In the genomic region with DNA sequence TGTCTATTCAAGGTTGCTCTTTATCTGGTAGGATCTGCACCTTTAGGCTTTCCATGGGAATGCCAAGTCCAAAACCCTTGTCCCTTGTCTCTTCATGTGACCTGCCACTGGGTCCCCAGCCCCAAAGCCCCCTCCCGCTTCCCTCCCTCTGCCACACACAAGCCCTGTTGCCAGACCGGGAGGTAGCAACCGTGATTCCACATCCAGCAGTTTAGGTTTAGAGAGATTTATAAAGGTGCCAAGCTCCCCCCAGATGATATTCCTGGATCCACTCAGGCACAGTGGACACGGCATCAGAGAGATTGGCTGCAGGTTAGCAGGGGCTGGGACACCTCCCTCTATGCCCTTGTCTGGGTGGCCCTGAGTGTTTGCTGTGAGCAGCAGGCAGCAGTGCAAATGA, we compare ENCODE assay signal across 3 cellular contexts.
TF ChIP-seq lines count a peak whose summit lies in the region.

No MANE protein-coding gene starts in this region.

TF ChIP-seq in SK-N-SH, 30 proteins besides CTCF, POLR2A, EP300 and RAD21 (continues in another document):
- TF ChIP-seq TCF12 (IDR thresholded peaks at IDR 0.05) = no peak
- TF ChIP-seq RXRA (IDR thresholded peaks at IDR 0.05; ENCODE audit: borderline replicate concordance, low read depth) = no peak
- TF ChIP-seq MEF2A (IDR thresholded peaks at IDR 0.05; ENCODE audit: borderline replicate concordance, low read depth) = no peak
- TF ChIP-seq EZH2phosphoT487 (IDR thresholded peaks at IDR 0.05; ENCODE audit: borderline replicate concordance, low read depth) = no peak
- no peak for TF ChIP-seq SIN3A (IDR thresholded peaks at IDR 0.05; ENCODE audit: borderline replicate concordance, low read depth, low read length)
- no peak for TF ChIP-seq SMC3 (IDR thresholded peaks at IDR 0.05; ENCODE audit: low read depth, low read length)
- TF ChIP-seq, protein P1, sequence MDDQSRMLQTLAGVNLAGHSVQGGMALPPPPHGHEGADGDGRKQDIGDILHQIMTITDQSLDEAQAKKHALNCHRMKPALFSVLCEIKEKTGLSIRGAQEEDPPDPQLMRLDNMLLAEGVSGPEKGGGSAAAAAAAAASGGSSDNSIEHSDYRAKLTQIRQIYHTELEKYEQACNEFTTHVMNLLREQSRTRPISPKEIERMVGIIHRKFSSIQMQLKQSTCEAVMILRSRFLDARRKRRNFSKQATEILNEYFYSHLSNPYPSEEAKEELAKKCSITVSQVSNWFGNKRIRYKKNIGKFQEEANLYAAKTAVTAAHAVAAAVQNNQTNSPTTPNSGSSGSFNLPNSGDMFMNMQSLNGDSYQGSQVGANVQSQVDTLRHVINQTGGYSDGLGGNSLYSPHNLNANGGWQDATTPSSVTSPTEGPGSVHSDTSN (IDR thresholded peaks at IDR 0.05) = no peak
- TF ChIP-seq CHD2 (IDR thresholded peaks at IDR 0.05; ENCODE audit: low read length, partially characterized antibody) = no peak
- TF ChIP-seq NFIC (IDR thresholded peaks at IDR 0.05; ENCODE audit: borderline replicate concordance) = no peak
- no peak for TF ChIP-seq NRF1 (IDR thresholded peaks at IDR 0.05; ENCODE audit: low read depth, low read length)
- TF ChIP-seq, protein P2, sequence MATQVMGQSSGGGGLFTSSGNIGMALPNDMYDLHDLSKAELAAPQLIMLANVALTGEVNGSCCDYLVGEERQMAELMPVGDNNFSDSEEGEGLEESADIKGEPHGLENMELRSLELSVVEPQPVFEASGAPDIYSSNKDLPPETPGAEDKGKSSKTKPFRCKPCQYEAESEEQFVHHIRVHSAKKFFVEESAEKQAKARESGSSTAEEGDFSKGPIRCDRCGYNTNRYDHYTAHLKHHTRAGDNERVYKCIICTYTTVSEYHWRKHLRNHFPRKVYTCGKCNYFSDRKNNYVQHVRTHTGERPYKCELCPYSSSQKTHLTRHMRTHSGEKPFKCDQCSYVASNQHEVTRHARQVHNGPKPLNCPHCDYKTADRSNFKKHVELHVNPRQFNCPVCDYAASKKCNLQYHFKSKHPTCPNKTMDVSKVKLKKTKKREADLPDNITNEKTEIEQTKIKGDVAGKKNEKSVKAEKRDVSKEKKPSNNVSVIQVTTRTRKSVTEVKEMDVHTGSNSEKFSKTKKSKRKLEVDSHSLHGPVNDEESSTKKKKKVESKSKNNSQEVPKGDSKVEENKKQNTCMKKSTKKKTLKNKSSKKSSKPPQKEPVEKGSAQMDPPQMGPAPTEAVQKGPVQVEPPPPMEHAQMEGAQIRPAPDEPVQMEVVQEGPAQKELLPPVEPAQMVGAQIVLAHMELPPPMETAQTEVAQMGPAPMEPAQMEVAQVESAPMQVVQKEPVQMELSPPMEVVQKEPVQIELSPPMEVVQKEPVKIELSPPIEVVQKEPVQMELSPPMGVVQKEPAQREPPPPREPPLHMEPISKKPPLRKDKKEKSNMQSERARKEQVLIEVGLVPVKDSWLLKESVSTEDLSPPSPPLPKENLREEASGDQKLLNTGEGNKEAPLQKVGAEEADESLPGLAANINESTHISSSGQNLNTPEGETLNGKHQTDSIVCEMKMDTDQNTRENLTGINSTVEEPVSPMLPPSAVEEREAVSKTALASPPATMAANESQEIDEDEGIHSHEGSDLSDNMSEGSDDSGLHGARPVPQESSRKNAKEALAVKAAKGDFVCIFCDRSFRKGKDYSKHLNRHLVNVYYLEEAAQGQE (IDR thresholded peaks at IDR 0.05; ENCODE audit: low read depth, low read length) = no peak
- TF ChIP-seq TEAD4 (IDR thresholded peaks at IDR 0.05; ENCODE audit: borderline replicate concordance, insufficient read depth) = no peak
- TF ChIP-seq YY1 (IDR thresholded peaks at IDR 0.05; ENCODE audit: low read depth) = no peak
- TF ChIP-seq FOSL2 (IDR thresholded peaks at IDR 0.05; ENCODE audit: borderline replicate concordance, low read depth) = no peak
- no peak for TF ChIP-seq MXI1 (IDR thresholded peaks at IDR 0.05; ENCODE audit: low read depth, low read length)

TF ChIP-seq in SK-N-SH treated with all-trans-retinoic acid at 6 μM for 48 hours, 23 proteins besides CTCF, POLR2A, EP300 and RAD21:
- no peak for TF ChIP-seq SNAI2 (CRISPR knock-in tag; IDR thresholded peaks at IDR 0.05)
- no peak for TF ChIP-seq PATZ1 (CRISPR knock-in tag; IDR thresholded peaks at IDR 0.05; ENCODE audit: borderline replicate concordance)
- no peak for TF ChIP-seq CSDC2 (CRISPR knock-in tag; IDR thresholded peaks at IDR 0.05)
- TF ChIP-seq ZFP3 (CRISPR knock-in tag; IDR thresholded peaks at IDR 0.05) = no peak
- TF ChIP-seq RARB (CRISPR knock-in tag; IDR thresholded peaks at IDR 0.05) = no peak
- TF ChIP-seq ARNTL (CRISPR knock-in tag; IDR thresholded peaks at IDR 0.05; ENCODE audit: borderline replicate concordance, low read depth) = no peak
- no peak for TF ChIP-seq TOX (CRISPR knock-in tag; IDR thresholded peaks at IDR 0.05; ENCODE audit: borderline replicate concordance)
- TF ChIP-seq ISL1 (CRISPR knock-in tag; IDR thresholded peaks at IDR 0.05) = no peak

TF ChIP-seq in endothelial cell of umbilical vein, 7 proteins besides CTCF, POLR2A, EP300 and RAD21:
- no peak for TF ChIP-seq POLR2AphosphoS5 (IDR thresholded peaks at IDR 0.05; ENCODE audit: insufficient read depth, low read depth, low read length)
- TF ChIP-seq EZH2 (IDR thresholded peaks at IDR 0.05; ENCODE audit: borderline replicate concordance, low read depth, low read length, severe bottlenecking) = no peak
- no peak for TF ChIP-seq MAX (IDR thresholded peaks at IDR 0.05; ENCODE audit: insufficient read depth, insufficient read length)
